In genomic region chr12:111840831-111841230, GRCh38 we compare ENCODE assay signal across 8 cellular contexts. TPM values are rescaled to one million over a fixed set of nuclear protein-coding genes. Genes with fewer than 3 reads are reported as not detected.
DNase-seq lines count a peak whose midpoint lies in the region; ATAC-seq and TF ChIP-seq lines count a peak whose summit lies in the region.

No MANE protein-coding gene starts in this region.

- no peaks in the 10 kb centered on the region for H3K9me3 ChIP-seq in Panc1 (ENCODE audit: control insufficient read depth, insufficient read depth, low read depth, low read length)
- no peaks in the 10 kb centered on the region for H3K9me3 ChIP-seq in esophagus muscularis mucosa
- no peaks in the 10 kb centered on the region for H3K9me3 ChIP-seq in psoas muscle

- H3K4me3 ChIP-seq in GM08714 (ENCODE audit: low read length) (peak overlapping the region; percentile 100), Panc1 (ENCODE audit: low read depth in 2 of 2, low read length in 2 of 2) (peak overlapping the region; percentile 97 to 99), esophagus muscularis mucosa (peak overlapping the region; percentile 95 to 100 (median 97)), psoas muscle (peak overlapping the region; percentile 87)

- H3K27me3 ChIP-seq in Panc1 (ENCODE audit: control insufficient read depth, insufficient read depth, low read length) (no peaks in the 10 kb centered on the region), esophagus muscularis mucosa (no peaks in the 10 kb centered on the region), psoas muscle (ENCODE audit: insufficient read depth in 3 of 3, low read length in 2 of 3) (no peaks in the 10 kb centered on the region)

- H3K36me3 ChIP-seq in Panc1 (ENCODE audit: control insufficient read depth, insufficient read depth, low read length) (peaks cover 3% of the 10 kb centered on the region; the same call in 1 of the 2 replicates), esophagus muscularis mucosa (peaks cover 0 to 20% (median 13%) of the 10 kb centered on the region in 4 donors), psoas muscle (ENCODE audit: insufficient read depth in 1 of 2, low read depth in 1 of 2) (peaks cover 5 to 20% of the 10 kb centered on the region in 2 donors)

- in situ Hi-C loops in Panc1 (cut with HindIII; ENCODE audit: low pct_unique_long_range_greater_than_20kb, low sequenced_read_pairs), result no loop called here

- DNase-seq in Panc1 (ENCODE audit: low read depth, low spot score), result no peak
- DNase-seq in esophagus muscularis mucosa (ENCODE audit: extremely low spot score), result no peak
- no peak for DNase-seq in psoas muscle
- no peak for DNase-seq in NCI-H345 (lab: John Stamatoyannopoulos, UW)
- no peak for DNase-seq in activated CD8-positive, alpha-beta memory T cell treated with anti-CD3 and anti-CD28 coated beads for 24 hours

- WGBS in esophagus muscularis mucosa, result 43% methylated on average over 11 of the region's 11 CpGs
- 21 to 27% (median 27%) methylated on average over 11 of the region's 11 CpGs for WGBS in psoas muscle, 3 donors

- no peak for TF ChIP-seq POLR2A in esophagus muscularis mucosa (IDR thresholded peaks at IDR 0.05; ENCODE audit: low read depth)

- H3K4me1 ChIP-seq in Panc1 (ENCODE audit: control insufficient read depth, insufficient read depth, low read length) (peaks cover 12% of the 10 kb centered on the region; the same call in 1 of the 2 replicates), esophagus muscularis mucosa (peaks cover 30 to 49% (median 48%) of the 10 kb centered on the region in 4 donors), psoas muscle (peaks cover 27% of the 10 kb centered on the region)

- no peak for TF ChIP-seq EP300 in esophagus muscularis mucosa (IDR thresholded peaks at IDR 0.05)

- H3K27ac ChIP-seq in Panc1 (ENCODE audit: low read length) (peak overlapping the region; percentile 99), esophagus muscularis mucosa (replicated peaks in 1 of 4) (peak overlapping the region; percentile 93 to 97 (median 96)), psoas muscle (peak overlapping the region; percentile 94)

- no peak for TF ChIP-seq CTCF in Panc1 (IDR thresholded peaks at IDR 0.05)
- no peak for TF ChIP-seq CTCF in esophagus muscularis mucosa (IDR thresholded peaks at IDR 0.05)
- TF ChIP-seq CTCF in psoas muscle (IDR thresholded peaks at IDR 0.05), result no peak

- CTCF ChIA-PET in Panc1 (lab: Charles Lee), result no interaction called here

- ATAC-seq in Panc1, result no peak
- no peak for ATAC-seq in psoas muscle
- no peak for ATAC-seq in HG02798 (IDR thresholded peaks at IDR 0.05; ENCODE audit: poor library complexity, unreplicated experiment)
- no peak for ATAC-seq in GM21526 (IDR thresholded peaks at IDR 0.05; ENCODE audit: low FRiP score, unreplicated experiment)

- no TSS peak for BruUV-seq in Panc1 (replicated peaks; lab: Mats Ljungman, UMichigan)

- POLR2A ChIA-PET in Panc1 (lab: Charles Lee), result interaction anchor here (1.0 kb wide), 1 partner anchor 11 kb away, joined by 3 read pairs; no protein-coding TSS in a partner anchor

- intact Hi-C loops in Panc1 (cut with micrococcal nuclease; ENCODE audit: unreplicated experiment), result no loop called here
- intact Hi-C loops in esophagus muscularis mucosa (cut with DNase I), result no loop called here
- intact Hi-C loops in psoas muscle (cut with DNase I), result no loop called here

RNA-seq across cellular contexts. Expression of gene MAPKAPK5, which starts 1.2 kb away (rescaled TPM):
- 49.7 TPM for total RNA-seq in Panc1 (2021; ENCODE audit: unreplicated experiment)
- 31.6 TPM for polyA plus RNA-seq in Panc1 (2012; ENCODE audit: insufficient read length)
- 10 to 100 TPM; 30.3 to 43.7 (median 34.1) TPM for total RNA-seq in esophagus muscularis mucosa
- total RNA-seq in psoas muscle, result 10 to 100 TPM; 23.9 to 36.0 (median 31.0) TPM
- 10 to 100 TPM; 21.7 to 41.2 (median 39.8) TPM for polyA plus RNA-seq in psoas muscle
